In the genomic region with DNA sequence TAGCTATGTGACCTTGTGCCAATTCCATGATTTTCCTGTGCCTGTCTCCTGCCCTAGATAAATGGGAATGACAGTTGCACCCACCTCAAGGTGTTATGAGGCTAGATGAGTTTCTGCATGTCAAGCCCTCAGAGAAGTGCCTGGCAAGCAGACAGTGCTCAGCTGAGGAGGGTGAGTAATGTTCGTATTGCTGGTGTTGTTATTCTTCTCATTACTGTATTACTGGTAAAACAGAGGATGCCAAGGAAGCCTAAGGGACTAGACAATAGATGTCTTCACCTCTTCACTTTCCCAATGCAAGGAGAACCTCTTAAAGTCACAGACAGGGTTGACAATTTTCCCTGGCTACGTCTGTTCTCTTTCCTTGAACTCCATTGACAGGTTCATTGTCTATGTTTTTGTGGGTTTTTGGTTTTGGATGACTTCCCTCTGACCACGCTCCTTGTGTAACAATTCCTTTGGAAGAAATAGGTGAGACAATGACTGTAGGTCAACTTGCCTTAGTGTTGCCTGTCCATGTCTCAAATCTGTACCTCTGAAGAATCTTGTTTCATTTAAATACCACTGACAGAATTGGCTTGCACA, we compare ENCODE assay signal across 23 cellular contexts. TPM values are rescaled to one million over a fixed set of nuclear protein-coding genes. Genes with fewer than 3 reads are reported as not detected.
A peak's percentile ranks its signal among the peaks of the same experiment; 100 is the strongest.
DNase-seq lines count a peak whose midpoint lies in the region; ATAC-seq, FAIRE-seq and TF ChIP-seq lines count a peak whose summit lies in the region.
"Had no signal": no experiment of that assay in that cellular context is flagged by ENCODE, and none has a peak within 500 bp of the region (broad histone marks: within the 10 kb centered on the region; RNA-seq: fewer than 3 reads in every experiment).

No MANE protein-coding gene starts in this region.

- no peak overlapping the region for H3K4me3 Mint-ChIP-seq in astrocyte (ENCODE audit: unreplicated experiment)
- H3K4me3 Mint-ChIP-seq: CD8-positive, alpha-beta memory T cell had no signal

- peak; percentile 56 for FAIRE-seq in astrocyte (lab: Jason Lieb, UNC)
- FAIRE-seq: D721Med, GM12892, K562, RCC 7860 had no signal

- WGBS in lower leg skin, 2 donors: 56 to 75% methylated on average over 3 of the region's 3 CpGs

- TF ChIP-seq CTCF in astrocyte (IDR thresholded peaks at IDR 0.05; ENCODE audit: insufficient read depth, low read depth, low read length) (no peak), lower leg skin (IDR thresholded peaks at IDR 0.05) (no peak)

- no peak for TF ChIP-seq POLR2A in lower leg skin (IDR thresholded peaks at IDR 0.05)

- no peak overlapping the region for H2AFZ ChIP-seq in astrocyte (ENCODE audit: low read depth, low read length)

- ATAC-seq in esophagus mucosa: peak; percentile 64
- ATAC-seq: K562 had no signal

- H3K27me3 Mint-ChIP-seq in astrocyte (ENCODE audit: low read depth, unreplicated experiment): no peaks in the 10 kb centered on the region
- H3K27me3 Mint-ChIP-seq: CD8-positive, alpha-beta memory T cell had no signal

- H3K4me1 ChIP-seq in astrocyte (ENCODE audit: insufficient read depth, low read length): peaks cover 4% of the 10 kb centered on the region
- H3K4me1 ChIP-seq: BLaER1 treated with 17β-estradiol and CSF1 and Interleukin-3, amounts not matched to agents 10 nM and 100 nM had no signal

- peaks cover 5% of the 10 kb centered on the region for H3K4me1 Mint-ChIP-seq in astrocyte (ENCODE audit: low read depth, unreplicated experiment)

- H3K36me3 ChIP-seq in astrocyte (ENCODE audit: insufficient read depth, low read length): no peaks in the 10 kb centered on the region

- no peaks in the 10 kb centered on the region for H3K27me3 ChIP-seq in astrocyte (ENCODE audit: insufficient read depth, low read length)

- H3K9me3 Mint-ChIP-seq in astrocyte (ENCODE audit: unreplicated experiment): no peaks in the 10 kb centered on the region

- no peak overlapping the region for H3K27ac ChIP-seq in astrocyte (ENCODE audit: low read depth, low read length)
- H3K27ac ChIP-seq: BLaER1 treated with 17β-estradiol and CSF1 and Interleukin-3, amounts not matched to agents 10 nM and 100 nM had no signal

- peaks cover 7% of the 10 kb centered on the region for H3K36me3 Mint-ChIP-seq in astrocyte (ENCODE audit: low read depth, unreplicated experiment)

- intact Hi-C loops in lower leg skin (cut with DNase I; ENCODE audit: low total_unique reads): no loop called here

- H3K9me3 ChIP-seq in astrocyte (ENCODE audit: insufficient read depth, low read depth, low read length): no peaks in the 10 kb centered on the region

- H3K79me2 ChIP-seq in astrocyte (ENCODE audit: insufficient read depth, low read length): no peaks in the 10 kb centered on the region

- H3K4me2 ChIP-seq in astrocyte (ENCODE audit: low read length): no peak overlapping the region
- H3K4me2 ChIP-seq: BLaER1 treated with 17β-estradiol and CSF1 and Interleukin-3, amounts not matched to agents 10 nM and 100 nM had no signal

- no peaks in the 10 kb centered on the region for H4K20me1 ChIP-seq in astrocyte (ENCODE audit: insufficient read depth, low read length)

- no peak overlapping the region for H3K4me3 ChIP-seq in astrocyte (ENCODE audit: insufficient read depth, low read depth, low read length)
- no peak overlapping the region for H3K4me3 ChIP-seq in lower leg skin (ENCODE audit: low read depth, poor library complexity, severe bottlenecking)
- H3K4me3 ChIP-seq: BLaER1 treated with 17β-estradiol and CSF1 and Interleukin-3, amounts not matched to agents 10 nM and 100 nM; K562 had no signal

- no peak overlapping the region for H3K27ac Mint-ChIP-seq in astrocyte (ENCODE audit: unreplicated experiment)

- H3K9ac ChIP-seq in astrocyte (ENCODE audit: low read length): no peak overlapping the region
- H3K9ac ChIP-seq: BLaER1 treated with 17β-estradiol and CSF1 and Interleukin-3, amounts not matched to agents 10 nM and 100 nM had no signal

- DNase-seq in AG20443 (ENCODE audit: low spot score) (peak; percentile 6), astrocyte (ENCODE audit: low read depth) (peak; percentile 21), iris pigment epithelial cell (ENCODE audit: low read depth) (peak; percentile 44), lower leg skin (ENCODE audit: low spot score in 2 of 2) (no peak), pons (ENCODE audit: low spot score) (no peak), NCI-H446 (lab: John Stamatoyannopoulos, UW) (no peak), GOT3 (lab: John Stamatoyannopoulos, UW) (no peak)
- DNase-seq: CD8-positive, alpha-beta memory T cell; DND-41; GF-D8; NCI-H146; NCI-H2081 treated with DMSO at 0.1 percent for 48 hours; NCI-H2227 treated with DMSO at 0.1 percent for 48 hours; NCI-H526 treated with DMSO at 0.1 percent for 48 hours; SHP77 treated with DMSO at 0.1 percent for 48 hours had no signal

RNA-seq across cellular contexts. Expression of gene ZNF75D, which starts 15.4 kb away (rescaled TPM):
- total RNA-seq in astrocyte: 5.2 and 5.4 TPM in 2 replicates
- total RNA-seq in esophagus mucosa: 3.4 TPM
- 1 to 10 TPM; 6.2 to 8.9 (median 6.6) TPM for total RNA-seq in lower leg skin

RNA-seq across cellular contexts. Expression of gene ZNF449, which starts 16.1 kb away (rescaled TPM):
- total RNA-seq in astrocyte: 6.6 and 6.8 TPM in 2 replicates
- 2.0 TPM for total RNA-seq in esophagus mucosa
- 1 to 10 TPM; 3.0 to 4.4 (median 4.0) TPM for total RNA-seq in lower leg skin

RNA-seq across cellular contexts. Expression of gene ETDC, which starts 19.2 kb away (rescaled TPM):
- total RNA-seq in astrocyte (not detected in 2 replicates), esophagus mucosa (not detected), lower leg skin (not detected)
- total RNA-seq: A172; CD8-positive, alpha-beta memory T cell; H4; K562 had no signal

Comparison
In these comparisons a context has a peak if more than half of its experiments do, and no peak if none do; other contexts are left out.
1. DNase-seq: peak in AG20443 (single experiment), astrocyte (single experiment) and iris pigment epithelial cell (single experiment); none in lower leg skin (0 of 2), pons (single experiment), NCI-H446 (0 of 2) and GOT3 (single experiment).